ENCODE assay signal across 16 cellular contexts in genomic region chr14:100155881-100156645, GRCh38. TPM values are rescaled to one million over a fixed set of nuclear protein-coding genes. Genes with fewer than 3 reads are reported as not detected.
DNase-seq lines count a peak whose midpoint lies in the region; ATAC-seq and TF ChIP-seq lines count a peak whose summit lies in the region.
"Had no signal": no experiment of that assay in that cellular context is flagged by ENCODE, and none has a peak within 500 bp of the region (broad histone marks: within the 10 kb centered on the region; RNA-seq: fewer than 3 reads in every experiment).

No MANE protein-coding gene starts in this region.

- H3K27ac ChIP-seq in CD4-positive, alpha-beta T cell (ENCODE audit: low read depth, low read length), result no peak overlapping the region
- H3K27ac ChIP-seq in HEK293 (ENCODE audit: extremely low read depth, low read depth, low read length) (no peak overlapping the region), muscle layer of duodenum (ENCODE audit: low read length) (peak overlapping the region; percentile 58)
- H3K27ac ChIP-seq: left lung, neutrophil, spleen had no signal

- H3K27ac Mint-ChIP-seq in CD4-positive, alpha-beta T cell, result no peak overlapping the region

- no peak for DNase-seq in CD4-positive, alpha-beta T cell
- DNase-seq in cerebellum (ENCODE audit: low spot score) (peak; percentile 70), iPS-NIHi7 (ENCODE audit: extremely low spot score) (no peak), GM10248 (ENCODE audit: extremely low spot score) (no peak), cortex of kidney (lab: John Stamatoyannopoulos, UW) (no peak)
- DNase-seq in activated CD4-positive, alpha-beta T cell treated with anti-CD3 and anti-CD28 coated beads, Interleukin-2, amount 50 U/mL, for 1 hour, result no peak
- DNase-seq: activated effector memory CD4-positive, alpha-beta T cell treated with anti-CD3 and anti-CD28 coated beads, Interleukin-2, amount 50 U/mL, for 16 hours; CD4-positive, alpha-beta memory T cell; left lung; NCI-H510A; SHP77; spleen had no signal

- H3K4me3 Mint-ChIP-seq in CD4-positive, alpha-beta T cell, result peak overlapping the region; percentile 20

- no peaks in the 10 kb centered on the region for H3K36me3 ChIP-seq in HEK293 (ENCODE audit: control insufficient read depth in 2 of 2, insufficient read depth in 1 of 2, low read length in 2 of 2)
- H3K36me3 ChIP-seq in muscle layer of duodenum (ENCODE audit: control insufficient read depth in 1 of 2, insufficient read depth in 2 of 2, low read length in 2 of 2), result no peaks in the 10 kb centered on the region
- H3K36me3 ChIP-seq: left lung, neutrophil, spleen had no signal

- peaks cover 21% of the 10 kb centered on the region for H3K27me3 ChIP-seq in CD4-positive, alpha-beta T cell (ENCODE audit: control insufficient read depth, insufficient read depth, low read length)
- peaks cover 15% of the 10 kb centered on the region for H3K27me3 ChIP-seq in muscle layer of duodenum (ENCODE audit: low read depth, low read length)

- H3K4me1 ChIP-seq in HEK293 (ENCODE audit: control insufficient read depth, insufficient read depth, low read length) (0 out of 2 replicates have a peak, but pooled peaks cover 2% of the 10 kb centered on the region), muscle layer of duodenum (ENCODE audit: control insufficient read depth in 1 of 2, insufficient read depth in 2 of 2, low read length in 2 of 2) (peaks cover 8 to 9% of the 10 kb centered on the region in 2 donors)

- intact Hi-C loops in CD4-positive, alpha-beta T cell (cut with DNase I, micrococcal nuclease), result no loop called here

- CTCF ChIA-PET in CD4-positive, alpha-beta T cell (lab: Charles Lee), result interaction anchor here (1.0 to 3.2 kb wide), 2 partner anchors 10 to 37 kb away, joined by 3 to 10 read pairs; no protein-coding TSS in a partner anchor
- CTCF ChIA-PET in HEK293 (lab: Yijun Ruan, JAX) (interaction anchor here (0.7 to 3.6 kb wide), 11 partner anchors 16 to 209 kb away, joined by 3 to 25 read pairs (median 4); no protein-coding TSS in a partner anchor), GM10248 (lab: Yijun Ruan, JAX) (interaction anchor here (0.7 to 3.8 kb wide), 10 partner anchors 10 to 99 kb away, joined by 3 to 26 read pairs (median 4); no protein-coding TSS in a partner anchor)

- H3K36me3 Mint-ChIP-seq in CD4-positive, alpha-beta T cell (ENCODE audit: low read depth), result no peaks in the 10 kb centered on the region

- H3K4me3 ChIP-seq in HEK293 (ENCODE audit: low read depth, low read length) (no peak overlapping the region), muscle layer of duodenum (ENCODE audit: low read depth in 1 of 2, low read length in 2 of 2) (no peak overlapping the region)
- H3K4me3 ChIP-seq: left lung, spleen had no signal

- H3K9me3 ChIP-seq in CD4-positive, alpha-beta T cell (ENCODE audit: control insufficient read depth, low read length), result peaks cover 11% of the 10 kb centered on the region
- H3K9me3 ChIP-seq in HEK293 (ENCODE audit: control insufficient read depth, insufficient read depth, low read depth, low read length) (no peaks in the 10 kb centered on the region), muscle layer of duodenum (ENCODE audit: control insufficient read depth in 1 of 2, low read length in 2 of 2) (peaks cover 0 to 13% of the 10 kb centered on the region in 2 donors)

- peaks cover 19% of the 10 kb centered on the region for H3K27me3 Mint-ChIP-seq in CD4-positive, alpha-beta T cell

- H3K9me3 Mint-ChIP-seq in CD4-positive, alpha-beta T cell, result peaks cover 4% of the 10 kb centered on the region

- TF ChIP-seq CTCF in CD4-positive, alpha-beta T cell (IDR thresholded peaks at IDR 0.05), result no peak
- TF ChIP-seq CTCF in HEK293 (tag by site-specific recombination; IDR thresholded peaks at IDR 0.05) (no peak), GM10248 (IDR thresholded peaks at IDR 0.05; ENCODE audit: control extremely low read depth, extremely low read depth, low read depth, missing control alignments) (no peak)

- POLR2A ChIA-PET in CD4-positive, alpha-beta T cell (lab: Charles Lee), result interaction anchor here (2.8 kb wide), 1 partner anchor 9 kb away, joined by 12 read pairs; no protein-coding TSS in a partner anchor
- POLR2A ChIA-PET in HEK293 (lab: Yijun Ruan, JAX) (interaction anchor here (0.5 kb wide), 1 partner anchor 45 kb away, joined by 4 read pairs; no protein-coding TSS in a partner anchor), GM10248 (lab: Yijun Ruan, JAX) (no interaction called here)

- no peak for ATAC-seq in CD4-positive, alpha-beta T cell (ENCODE audit: poor library complexity)
- ATAC-seq: left lung had no signal

- no peaks in the 10 kb centered on the region for H3K4me1 Mint-ChIP-seq in CD4-positive, alpha-beta T cell (ENCODE audit: low read depth)

TF ChIP-seq in HEK293, 187 proteins besides CTCF, POLR2A, EP300 and RAD21:
- TF ChIP-seq GLIS1 (tag by site-specific recombination; IDR thresholded peaks at IDR 0.05) (peak; percentile 16; the same call in 1 of the 2 replicates), ZBTB48 (tag by site-specific recombination; IDR thresholded peaks at IDR 0.05) (0 out of 2 replicates have a peak, but pooled peaks have one; percentile 23), ZNF777 (tag by site-specific recombination; IDR thresholded peaks at IDR 0.05; ENCODE audit: borderline replicate concordance) (no peak), ZNF26 (tag by site-specific recombination; IDR thresholded peaks at IDR 0.05) (no peak), ZNF311 (tag by site-specific recombination; IDR thresholded peaks at IDR 0.05; ENCODE audit: borderline replicate concordance) (no peak), ZNF621 (tag by site-specific recombination; IDR thresholded peaks at IDR 0.05) (no peak), ZBTB6 (tag by site-specific recombination; IDR thresholded peaks at IDR 0.05) (no peak)
- TF ChIP-seq, protein P1, sequence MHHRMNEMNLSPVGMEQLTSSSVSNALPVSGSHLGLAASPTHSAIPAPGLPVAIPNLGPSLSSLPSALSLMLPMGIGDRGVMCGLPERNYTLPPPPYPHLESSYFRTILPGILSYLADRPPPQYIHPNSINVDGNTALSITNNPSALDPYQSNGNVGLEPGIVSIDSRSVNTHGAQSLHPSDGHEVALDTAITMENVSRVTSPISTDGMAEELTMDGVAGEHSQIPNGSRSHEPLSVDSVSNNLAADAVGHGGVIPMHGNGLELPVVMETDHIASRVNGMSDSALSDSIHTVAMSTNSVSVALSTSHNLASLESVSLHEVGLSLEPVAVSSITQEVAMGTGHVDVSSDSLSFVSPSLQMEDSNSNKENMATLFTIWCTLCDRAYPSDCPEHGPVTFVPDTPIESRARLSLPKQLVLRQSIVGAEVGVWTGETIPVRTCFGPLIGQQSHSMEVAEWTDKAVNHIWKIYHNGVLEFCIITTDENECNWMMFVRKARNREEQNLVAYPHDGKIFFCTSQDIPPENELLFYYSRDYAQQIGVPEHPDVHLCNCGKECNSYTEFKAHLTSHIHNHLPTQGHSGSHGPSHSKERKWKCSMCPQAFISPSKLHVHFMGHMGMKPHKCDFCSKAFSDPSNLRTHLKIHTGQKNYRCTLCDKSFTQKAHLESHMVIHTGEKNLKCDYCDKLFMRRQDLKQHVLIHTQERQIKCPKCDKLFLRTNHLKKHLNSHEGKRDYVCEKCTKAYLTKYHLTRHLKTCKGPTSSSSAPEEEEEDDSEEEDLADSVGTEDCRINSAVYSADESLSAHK (tag by site-specific recombination; IDR thresholded peaks at IDR 0.05), result no peak
TF ChIP-seq in HEK293: peak in this region for 2.

RNA-seq across cellular contexts. Expression of gene DEGS2, which starts 3.4 kb away (rescaled TPM):
- total RNA-seq in CD4-positive, alpha-beta T cell, result under 1 TPM in 1 of 2 experiments, not detected in 1; 0.11 TPM
- total RNA-seq in cerebellum, result 2.0 TPM
- total RNA-seq: glomerular endothelial cell had no signal
